Comparison of ENCODE assay signal across 21 cellular contexts in the genomic region with DNA sequence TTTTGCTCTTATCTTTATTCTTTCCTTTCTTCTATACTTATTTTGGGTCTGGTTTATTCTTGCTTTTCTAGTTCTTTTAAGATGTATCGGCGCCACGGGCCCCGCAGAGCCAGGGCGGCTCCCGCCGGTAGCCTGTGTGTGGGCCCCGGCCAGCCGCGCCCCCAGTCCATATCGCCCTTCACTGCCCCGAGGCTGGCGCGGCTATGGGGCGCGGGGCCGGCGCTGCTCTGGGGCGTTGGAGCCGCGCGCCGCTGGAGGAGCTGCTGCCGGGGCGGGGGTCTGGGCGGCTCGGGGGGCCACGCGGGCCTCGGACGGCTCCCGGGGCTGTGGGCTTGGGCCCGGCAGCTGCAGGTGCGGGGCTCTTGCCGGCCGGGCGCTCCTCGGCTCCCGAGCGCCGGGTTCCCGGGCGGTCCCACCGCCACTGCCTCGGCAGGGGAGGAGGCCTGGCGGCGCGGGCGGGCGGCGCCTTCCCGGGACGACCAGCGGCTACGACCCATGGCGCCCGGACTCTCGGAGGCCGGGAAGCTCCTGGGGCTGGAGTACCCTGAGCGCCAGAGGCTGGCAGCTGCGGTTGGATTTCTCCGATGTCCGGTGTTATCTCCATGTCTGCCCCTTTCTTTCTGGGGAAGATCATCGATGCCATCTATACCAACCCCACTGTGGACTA. TPM values are rescaled to one million over a fixed set of nuclear protein-coding genes. Genes with fewer than 3 reads are reported as not detected.
"Had no signal": no experiment of that assay in that cellular context is flagged by ENCODE, and none has a peak within 500 bp of the region (broad histone marks: within the 10 kb centered on the region; RNA-seq: fewer than 3 reads in every experiment).

No MANE protein-coding gene starts in this region.

RNA-seq across cellular contexts. Expression of a gene that starts 24.4 kb away (rescaled TPM):
- total RNA-seq: kidney; liver; lower lobe of right lung; mucosa of gallbladder; naive thymus-derived CD8-positive, alpha-beta T cell; omental fat pad; ovary; progenitor cell of endocrine pancreas; pulmonary artery endothelial cell; right atrium auricular region; right lobe of liver; skeletal muscle tissue; smooth muscle cell; subcutaneous adipose tissue; suprapubic skin; thoracic aorta; upper lobe of right lung had no signal
- polyA plus RNA-seq: immature natural killer cell; liver; mammary epithelial cell; naive thymus-derived CD8-positive, alpha-beta T cell; neural cell; ovary; smooth muscle cell had no signal

RNA-seq across cellular contexts. Expression of a gene that starts 45.0 kb away (rescaled TPM):
- total RNA-seq: kidney; liver; lower lobe of right lung; mammary epithelial cell; mucosa of gallbladder; naive thymus-derived CD8-positive, alpha-beta T cell; omental fat pad; ovary; progenitor cell of endocrine pancreas; pulmonary artery endothelial cell; renal cortical epithelial cell; right atrium auricular region; right lobe of liver; skeletal muscle tissue; smooth muscle cell; subcutaneous adipose tissue; suprapubic skin; thoracic aorta; upper lobe of right lung had no signal
- polyA plus RNA-seq: immature natural killer cell; liver; mammary epithelial cell; naive thymus-derived CD8-positive, alpha-beta T cell; neural cell; ovary; smooth muscle cell had no signal
